In the genomic region with DNA sequence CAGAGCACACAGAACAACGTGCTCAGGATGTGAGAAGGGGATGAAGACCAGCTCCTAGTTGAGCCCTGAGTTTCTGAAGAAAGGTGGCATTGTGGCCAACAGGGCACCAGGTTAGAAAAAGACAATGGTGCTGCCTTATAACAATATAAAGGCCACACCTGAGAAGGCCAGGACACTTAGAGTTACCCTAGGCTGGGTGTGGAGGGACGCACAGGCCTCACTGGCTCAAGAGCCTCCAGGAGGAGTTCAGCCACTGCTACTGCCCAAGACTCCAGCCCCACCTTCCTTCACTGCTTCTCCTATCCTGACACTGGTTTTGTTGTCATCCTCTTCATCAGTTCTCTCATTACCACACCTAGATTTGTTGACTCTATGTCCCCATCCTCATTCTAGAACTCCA, we compare ENCODE assay signal across 18 cellular contexts. TPM values are rescaled to one million over a fixed set of nuclear protein-coding genes. Genes with fewer than 3 reads are reported as not detected.
DNase-seq lines count a peak whose midpoint lies in the region; ATAC-seq and TF ChIP-seq lines count a peak whose summit lies in the region.
"Had no signal": no experiment of that assay in that cellular context is flagged by ENCODE, and none has a peak within 500 bp of the region (broad histone marks: within the 10 kb centered on the region; RNA-seq: fewer than 3 reads in every experiment).

No MANE protein-coding gene starts in this region.

- H3K9me2 ChIP-seq in GM23248 (ENCODE audit: insufficient read depth) = no peaks in the 10 kb centered on the region

- intact Hi-C loops in colonic mucosa (cut with DNase I) (loop anchor here (5.0 kb wide), 2 partner anchors 123 to 423 kb away; no protein-coding TSS in a partner anchor), transverse colon (cut with DNase I; ENCODE audit: low total_unique reads) (loop anchor here (5.0 to 10.0 kb wide), 2 partner anchors 265 to 418 kb away; a partner anchor contains a TSS)

- H3K27me3 Mint-ChIP-seq in activated T-cell treated with anti-CD3 and anti-CD28 coated beads, Interleukin-2, amount 50 U/mL, for 72 hours (ENCODE audit: low read depth) = no peaks in the 10 kb centered on the region

- H3K9ac ChIP-seq in GM23248 (peak overlapping the region; percentile 43; the same call in 1 of the 2 replicates), colonic mucosa (ENCODE audit: low read depth in 2 of 2, low read length in 2 of 2) (no peak overlapping the region), muscle layer of colon (ENCODE audit: low read length) (no peak overlapping the region)
- H3K9ac ChIP-seq: BLaER1, KMS-11 had no signal

- H3K4me1 ChIP-seq in GM23248 (ENCODE audit: insufficient read depth) = peaks cover 38% of the 10 kb centered on the region
- H3K4me1 ChIP-seq in colonic mucosa = no peaks in the 10 kb centered on the region
- H3K4me1 ChIP-seq in muscle layer of colon (ENCODE audit: insufficient read depth, low read length) = peaks cover 22% of the 10 kb centered on the region
- peaks cover 5 to 34% (median 12%) of the 10 kb centered on the region in 4 donors for H3K4me1 ChIP-seq in transverse colon
- H3K4me1 ChIP-seq: BLaER1 had no signal

- H3K27ac ChIP-seq in GM23248 (peak overlapping the region; percentile 67), colonic mucosa (peak overlapping the region; percentile 51), muscle layer of colon (ENCODE audit: low read depth, low read length) (peak overlapping the region; percentile 1), transverse colon (peak overlapping the region; percentile 59 to 77 (median 72)), brain microvascular endothelial cell (no peak overlapping the region)
- H3K27ac ChIP-seq: BLaER1, KMS-11, PC-9, SJCRH30 had no signal

- H3K4me3 ChIP-seq in GM23248 (no peak overlapping the region), colonic mucosa (no peak overlapping the region), muscle layer of colon (ENCODE audit: low read depth in 1 of 2, low read length in 2 of 2) (no peak overlapping the region), transverse colon (no peak overlapping the region), brain microvascular endothelial cell (ENCODE audit: low read depth, low read length) (no peak overlapping the region)
- H3K4me3 ChIP-seq: BLaER1, PC-9, SJCRH30 had no signal

- no peaks in the 10 kb centered on the region for H3K9me3 ChIP-seq in GM23248 (ENCODE audit: low read depth)
- H3K9me3 ChIP-seq in colonic mucosa = no peaks in the 10 kb centered on the region
- H3K9me3 ChIP-seq in muscle layer of colon (ENCODE audit: low read length) = no peaks in the 10 kb centered on the region
- H3K9me3 ChIP-seq in transverse colon = no peaks in the 10 kb centered on the region
- H3K9me3 ChIP-seq: BLaER1, SJCRH30 had no signal

- peaks cover 19% of the 10 kb centered on the region; the same call in 1 of the 2 replicates for H3K36me3 ChIP-seq in GM23248 (ENCODE audit: low read depth)
- no peaks in the 10 kb centered on the region for H3K36me3 ChIP-seq in colonic mucosa
- H3K36me3 ChIP-seq in muscle layer of colon (ENCODE audit: insufficient read depth, low read length) = no peaks in the 10 kb centered on the region
- H3K36me3 ChIP-seq in transverse colon = no peaks in the 10 kb centered on the region
- H3K36me3 ChIP-seq in brain microvascular endothelial cell (replicated peaks) = no peaks in the 10 kb centered on the region
- H3K36me3 ChIP-seq: BLaER1, SJCRH30 had no signal

- no peak for TF ChIP-seq CTCF in colonic mucosa (IDR thresholded peaks at IDR 0.05)
- TF ChIP-seq CTCF in transverse colon (IDR thresholded peaks at IDR 0.05) = no peak
- TF ChIP-seq CTCF in brain microvascular endothelial cell (IDR thresholded peaks at IDR 0.05; ENCODE audit: low read depth, low read length, missing control alignments) = no peak

- no peak overlapping the region for H2AFZ ChIP-seq in GM23248
- H2AFZ ChIP-seq: PC-9 had no signal

- no peak overlapping the region for H3K4me2 ChIP-seq in GM23248 (ENCODE audit: unreplicated experiment)
- H3K4me2 ChIP-seq: BLaER1, KMS-11, PC-9 had no signal

- H3K79me2 ChIP-seq in GM23248 (ENCODE audit: insufficient read depth) = peaks cover 78% of the 10 kb centered on the region

- peaks cover 56% of the 10 kb centered on the region for H3F3A ChIP-seq in GM23248 (ENCODE audit: insufficient read depth)

- H3K4me3 Mint-ChIP-seq in activated T-cell treated with anti-CD3 and anti-CD28 coated beads, Interleukin-2, amount 50 U/mL, for 72 hours = no peak overlapping the region
- H3K4me3 Mint-ChIP-seq: CD8-positive, alpha-beta T cell had no signal

- in situ Hi-C loops in GM23248 (cut with MboI) (loop anchor here (10.0 to 25.0 kb wide), 2 partner anchors 135 to 413 kb away; a partner anchor contains a TSS), transverse colon (cut with MboI; ENCODE audit: low pct_ligation_motif_present in 1 of 4, low pct_unique_long_range_greater_than_20kb in 1 of 4, low sequenced_read_pairs in 3 of 4) (loop anchor here (5.0 to 25.0 kb wide), 6 partner anchors 113 to 418 kb away; a partner anchor contains a TSS), brain microvascular endothelial cell (cut with HindIII; ENCODE audit: low pct_ligation_motif_present, low sequenced_read_pairs) (no loop called here)

- 74 to 85% methylated on average over 2 of the region's 2 CpGs for WGBS in GM23248 (ENCODE audit: low coverage in 1 of 2, low lambda C conversion rate in 2 of 2, missing lambda C conversion rate in 2 of 2), 2 experiments
- WGBS in transverse colon (ENCODE audit: low coverage in 1 of 2), 2 donors = 11 to 40% methylated on average over 1 to 2 of the region's 2 CpGs

- ATAC-seq in activated T-cell treated with anti-CD3 and anti-CD28 coated beads, Interleukin-2, amount 50 U/mL, for 72 hours (replicated peaks in 1 of 2) = no peak
- no peak for ATAC-seq in GM18511 (IDR thresholded peaks at IDR 0.05; ENCODE audit: unreplicated experiment)
- ATAC-seq: CD8-positive, alpha-beta T cell had no signal

- no peak overlapping the region for H3K27ac Mint-ChIP-seq in activated T-cell treated with anti-CD3 and anti-CD28 coated beads, Interleukin-2, amount 50 U/mL, for 72 hours
- H3K27ac Mint-ChIP-seq: CD8-positive, alpha-beta T cell had no signal

- no peak for TF ChIP-seq EP300 in transverse colon (IDR thresholded peaks at IDR 0.05; ENCODE audit: low read depth)

- peaks cover 4% of the 10 kb centered on the region; the same call in 1 of the 2 replicates for H4K20me1 ChIP-seq in GM23248 (ENCODE audit: insufficient read depth)
- H4K20me1 ChIP-seq: BLaER1 had no signal

- H3K27me3 ChIP-seq in GM23248 (replicated peaks; ENCODE audit: insufficient read depth) = no peaks in the 10 kb centered on the region
- no peaks in the 10 kb centered on the region for H3K27me3 ChIP-seq in colonic mucosa
- no peaks in the 10 kb centered on the region for H3K27me3 ChIP-seq in muscle layer of colon (ENCODE audit: control insufficient read depth in 1 of 2, insufficient read depth in 2 of 2, low read length in 2 of 2)
- no peaks in the 10 kb centered on the region for H3K27me3 ChIP-seq in transverse colon
- no peaks in the 10 kb centered on the region for H3K27me3 ChIP-seq in brain microvascular endothelial cell (replicated peaks)
- H3K27me3 ChIP-seq: BLaER1, SJCRH30 had no signal

- H3K9me3 Mint-ChIP-seq in activated T-cell treated with anti-CD3 and anti-CD28 coated beads, Interleukin-2, amount 50 U/mL, for 72 hours = no peaks in the 10 kb centered on the region
- H3K9me3 Mint-ChIP-seq: CD8-positive, alpha-beta T cell had no signal

- no peaks in the 10 kb centered on the region for H3K36me3 Mint-ChIP-seq in activated T-cell treated with anti-CD3 and anti-CD28 coated beads, Interleukin-2, amount 50 U/mL, for 72 hours (ENCODE audit: insufficient read depth in 2 of 2)
- H3K36me3 Mint-ChIP-seq: CD8-positive, alpha-beta T cell had no signal

- no peak for TF ChIP-seq POLR2A in transverse colon (IDR thresholded peaks at IDR 0.05)

- no peaks in the 10 kb centered on the region for H3K4me1 Mint-ChIP-seq in activated T-cell treated with anti-CD3 and anti-CD28 coated beads, Interleukin-2, amount 50 U/mL, for 72 hours (ENCODE audit: low read depth)

- DNase-seq in GM23248 (no peak), colonic mucosa (peak; percentile 46), transverse colon (peak; percentile 30), brain microvascular endothelial cell (no peak), pons (ENCODE audit: low spot score) (no peak)
- no peak for DNase-seq in activated T-cell treated with anti-CD3 and anti-CD28 coated beads, Interleukin-2, amount 50 U/mL, for 72 hours
- DNase-seq: CD8-positive, alpha-beta T cell; NCI-H1417; NCI-H187 treated with DMSO at 0.1 percent for 48 hours; NCI-H345; NCI-H524 treated with DMSO at 0.1 percent for 48 hours; PC-9; SJCRH30 had no signal

RNA-seq across cellular contexts. Expression of a gene that starts 55.2 kb away (rescaled TPM):
- 20.6 and 24.6 TPM in 2 replicates for total RNA-seq in GM23248 (2014; rRNA removed; shearing (Covaris generic))
- polyA plus RNA-seq in GM23248 (2016; fragmentation: Nextera tagmentation; extraction: Ambion mirVana) = 22.5 and 25.1 TPM in 2 replicates
- total RNA-seq in colonic mucosa (under 1 TPM; 0.32 to 0.61 TPM), transverse colon (under 1 TPM in 2 of 4 donors, not detected in 2; 0.55 to 0.79 TPM)
- total RNA-seq in activated T-cell treated with anti-CD3 and anti-CD28 coated beads, Interleukin-2, amount 50 U/mL, for 72 hours = under 1 TPM; 0.32 to 0.48 TPM
- total RNA-seq: CD8-positive, alpha-beta T cell; HT-29 had no signal

Comparison
In these comparisons a context has a peak if more than half of its experiments do, and no peak if none do; other contexts are left out.
1. DNase-seq: peak in colonic mucosa (single experiment) and transverse colon (single experiment); none in GM23248 (single experiment), activated T-cell treated with anti-CD3 and anti-CD28 coated beads, Interleukin-2, amount 50 U/mL, for 72 hours (0 of 2), brain microvascular endothelial cell (single experiment) and pons (single experiment).